16 cellular contexts compared by ENCODE assay signal in genomic region chr2:69674301-69674640, GRCh38. TPM values are rescaled to one million over a fixed set of nuclear protein-coding genes. Genes with fewer than 3 reads are reported as not detected.
DNase-seq lines count a peak whose midpoint lies in the region; ATAC-seq, FAIRE-seq and TF ChIP-seq lines count a peak whose summit lies in the region.
"Had no signal": no experiment of that assay in that cellular context is flagged by ENCODE, and none has a peak within 500 bp of the region (broad histone marks: within the 10 kb centered on the region; RNA-seq: fewer than 3 reads in every experiment).

No MANE protein-coding gene starts in this region.

- H4K20me1 ChIP-seq in HepG2 (ENCODE audit: insufficient read depth, low read length), result no peaks in the 10 kb centered on the region

- DNase-seq in HepG2 (ENCODE audit: low spot score), result no peak
- DNase-seq in heart left ventricle, result peak in 1 of 5 donors; percentile 41
- peak in 3 of 6 donors; percentile 62 to 75 (median 66) for DNase-seq in pancreas
- DNase-seq in 8988T, result no peak
- DNase-seq in dermis blood vessel endothelial cell, result no peak
- DNase-seq: activated effector memory CD4-positive, alpha-beta T cell treated with Interleukin-2 at 50 U/mL for 16 hours; Caco-2; NCI-H1092 treated with DMSO at 0.1 percent for 48 hours; NCI-H774; stimulated activated naive CD4-positive, alpha-beta T cell treated with Interleukin-2 at 50 U/mL for 16 hours had no signal

- H3K79me2 ChIP-seq in HepG2 (ENCODE audit: insufficient read depth, low read length), result no peaks in the 10 kb centered on the region

- TF ChIP-seq CTCF in liver (IDR thresholded peaks at IDR 0.05; ENCODE audit: low read depth, low read length, missing input control) (no peak), HepG2 (CRISPR knock-in tag; IDR thresholded peaks at IDR 0.05) (no peak), heart left ventricle (IDR thresholded peaks at IDR 0.05) (no peak), pancreas (IDR thresholded peaks at IDR 0.05) (no peak)

- POLR2A ChIA-PET in HepG2 (lab: Yijun Ruan, JAX), result no interaction called here

- no peak for TF ChIP-seq EP300 in HepG2 (IDR thresholded peaks at IDR 0.05; ENCODE audit: low read depth in 2 of 2, low read length in 2 of 2)
- TF ChIP-seq EP300 in HepG2 (CRISPR knock-in tag; IDR thresholded peaks at IDR 0.05; ENCODE audit: borderline replicate concordance), result no peak

- H3K27ac ChIP-seq in liver (ENCODE audit: low read depth in 1 of 2, low read length in 2 of 2) (peak overlapping the region; percentile 17 to 26), HepG2 (ENCODE audit: extremely low read length, insufficient read depth, low read length) (no peak overlapping the region), heart left ventricle (peak overlapping the region; percentile 52 to 95 (median 84)), pancreas (peak overlapping the region; percentile 84 to 95 (median 90))
- H3K27ac ChIP-seq: epithelial cell of prostate had no signal

- FAIRE-seq in HepG2 (lab: Jason Lieb, UNC) (no peak), pancreas (lab: Jason Lieb, UNC) (no peak)

- no peak for TF ChIP-seq RAD21 in liver (IDR thresholded peaks at IDR 0.05)
- TF ChIP-seq RAD21 in HepG2 (CRISPR knock-in tag; IDR thresholded peaks at IDR 0.05), result no peak

- H3K9ac ChIP-seq in liver (ENCODE audit: low read depth in 1 of 2, low read length in 2 of 2), result peak overlapping the region in 1 of 2 donors; percentile 4
- H3K9ac ChIP-seq in HepG2 (ENCODE audit: insufficient read depth, low read depth, low read length), result no peak overlapping the region

- H3K4me2 ChIP-seq in HepG2 (ENCODE audit: low read depth, low read length), result no peak overlapping the region
- H3K4me2 ChIP-seq: GM23338 had no signal

- H3K9me3 ChIP-seq in liver (ENCODE audit: control insufficient read depth in 4 of 4, low read length in 3 of 4) (no peaks in the 10 kb centered on the region), HepG2 (ENCODE audit: low read length) (no peaks in the 10 kb centered on the region), heart left ventricle (peaks cover 0 to 12% (median 0%) of the 10 kb centered on the region in 12 donors), pancreas (no peaks in the 10 kb centered on the region)

- no peaks in the 10 kb centered on the region for H3K27me3 ChIP-seq in liver (ENCODE audit: control insufficient read depth in 4 of 4, insufficient read depth in 4 of 4, low read length in 3 of 4)
- no peaks in the 10 kb centered on the region for H3K27me3 ChIP-seq in HepG2 (ENCODE audit: control insufficient read depth in 1 of 2, insufficient read depth in 2 of 2, low read length in 2 of 2)
- no peaks in the 10 kb centered on the region for H3K27me3 ChIP-seq in heart left ventricle
- H3K27me3 ChIP-seq in pancreas, result no peaks in the 10 kb centered on the region

- peak overlapping the region in 1 of 3 donors; percentile 5 for H3K4me3 ChIP-seq in liver (ENCODE audit: low read depth in 1 of 3, low read length in 3 of 3)
- H3K4me3 ChIP-seq in HepG2 (replicated peaks in 1 of 3; ENCODE audit: insufficient read depth in 1 of 3, low read depth in 2 of 3, low read length in 3 of 3), result no peak overlapping the region
- peak overlapping the region in 10 of 12 donors; percentile 24 to 57 (median 48) for H3K4me3 ChIP-seq in heart left ventricle
- peak overlapping the region in 3 of 4 donors; percentile 19 to 42 (median 31) for H3K4me3 ChIP-seq in pancreas
- H3K4me3 ChIP-seq: GM23338 had no signal

- 29% methylated on average over 2 of the region's 2 CpGs for WGBS in liver
- WGBS in HepG2 (ENCODE audit: low lambda C conversion rate), result 74% methylated on average over 2 of the region's 2 CpGs
- WGBS in heart left ventricle, 4 donors, result 33 to 46% (median 41%) methylated on average over 2 of the region's 2 CpGs
- 4 to 12% methylated on average over 2 of the region's 2 CpGs for WGBS in pancreas, 2 donors

- intact Hi-C loops in HepG2 (cut with micrococcal nuclease; ENCODE audit: unreplicated experiment) (no loop called here), heart left ventricle (cut with DNase I) (no loop called here), pancreas (cut with DNase I) (no loop called here)

- H3K36me3 ChIP-seq in liver (ENCODE audit: control insufficient read depth in 4 of 4, insufficient read depth in 3 of 4, low read depth in 1 of 4, low read length in 3 of 4) (no peaks in the 10 kb centered on the region), HepG2 (replicated peaks in 1 of 2; ENCODE audit: control insufficient read depth in 1 of 2, insufficient read depth in 2 of 2, low read length in 2 of 2) (no peaks in the 10 kb centered on the region), heart left ventricle (no peaks in the 10 kb centered on the region), pancreas (no peaks in the 10 kb centered on the region)

- no TSS peak for BruUV-seq in HepG2 (replicated peaks; lab: Mats Ljungman, UMichigan)

- CTCF ChIA-PET in HepG2 (lab: Yijun Ruan, JAX; ENCODE audit: low intra/inter-chr PET ratio, low total read pairs), result no interaction called here

- in situ Hi-C loops in HepG2 (cut with HindIII; ENCODE audit: extremely low pct_ligation_motif_present, low pct_unique_long_range_greater_than_20kb), result no loop called here

- no peak for TF ChIP-seq POLR2A in HepG2 (IDR thresholded peaks at IDR 0.05; ENCODE audit: insufficient read depth in 1 of 2, low read depth in 2 of 2, low read length in 2 of 2)
- TF ChIP-seq POLR2A in heart left ventricle (IDR thresholded peaks at IDR 0.05), result no peak

- H3K4me1 ChIP-seq in liver (ENCODE audit: control insufficient read depth in 4 of 4, insufficient read depth in 4 of 4, low read length in 3 of 4), result peaks cover 0 to 9% (median 2%) of the 10 kb centered on the region in 4 donors
- peaks cover 20% of the 10 kb centered on the region for H3K4me1 ChIP-seq in HepG2 (ENCODE audit: insufficient read depth, low read length)
- peaks cover 0 to 30% (median 0%) of the 10 kb centered on the region in 12 donors for H3K4me1 ChIP-seq in heart left ventricle
- peaks cover 13 to 26% (median 26%) of the 10 kb centered on the region in 3 donors for H3K4me1 ChIP-seq in pancreas

- H2AFZ ChIP-seq in HepG2 (ENCODE audit: low read length), result no peak overlapping the region
- H2AFZ ChIP-seq: GM23338 had no signal

- ATAC-seq in HepG2 (no peak), heart left ventricle (peak; percentile 79 to 84 (median 84)), pancreas (peak; percentile 88 to 95 (median 92)), GM21390 (IDR thresholded peaks at IDR 0.05; ENCODE audit: unreplicated experiment) (no peak), HG02642 (IDR thresholded peaks at IDR 0.05; ENCODE audit: poor library complexity, unreplicated experiment) (no peak)
- ATAC-seq: GM23338, WTC11 had no signal

TF ChIP-seq in HepG2, 621 proteins besides CTCF, POLR2A, EP300 and RAD21 (continues in another document):
- TF ChIP-seq, protein P1, sequence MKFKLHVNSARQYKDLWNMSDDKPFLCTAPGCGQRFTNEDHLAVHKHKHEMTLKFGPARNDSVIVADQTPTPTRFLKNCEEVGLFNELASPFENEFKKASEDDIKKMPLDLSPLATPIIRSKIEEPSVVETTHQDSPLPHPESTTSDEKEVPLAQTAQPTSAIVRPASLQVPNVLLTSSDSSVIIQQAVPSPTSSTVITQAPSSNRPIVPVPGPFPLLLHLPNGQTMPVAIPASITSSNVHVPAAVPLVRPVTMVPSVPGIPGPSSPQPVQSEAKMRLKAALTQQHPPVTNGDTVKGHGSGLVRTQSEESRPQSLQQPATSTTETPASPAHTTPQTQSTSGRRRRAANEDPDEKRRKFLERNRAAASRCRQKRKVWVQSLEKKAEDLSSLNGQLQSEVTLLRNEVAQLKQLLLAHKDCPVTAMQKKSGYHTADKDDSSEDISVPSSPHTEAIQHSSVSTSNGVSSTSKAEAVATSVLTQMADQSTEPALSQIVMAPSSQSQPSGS (CRISPR knock-in tag; IDR thresholded peaks at IDR 0.05), result no peak
- TF ChIP-seq BORCS8-MEF2B (CRISPR knock-in tag; IDR thresholded peaks at IDR 0.05) (no peak), ZNF713 (CRISPR knock-in tag; IDR thresholded peaks at IDR 0.05) (no peak), TEAD2 (CRISPR knock-in tag; IDR thresholded peaks at IDR 0.05) (no peak), ZNF33A (CRISPR knock-in tag; IDR thresholded peaks at IDR 0.05; ENCODE audit: borderline replicate concordance) (no peak)

RNA-seq across cellular contexts. Expression of gene AAK1, which starts 30.7 kb away (rescaled TPM):
- 10 to 100 TPM in 1 of 2 donors, 1 to 10 TPM in 1; 8.8 to 13.7 TPM for total RNA-seq in liver
- 10 to 100 TPM in 1 of 2 donors, 1 to 10 TPM in 1; 3.9 to 14.3 TPM for polyA plus RNA-seq in liver
- total RNA-seq in HepG2 (2016; rRNA removed; fragmentation: Illumina TruSeq; extraction: Trizol), result 10.3 and 15.2 TPM in 2 replicates
- total RNA-seq in HepG2 (2016; cell fraction: cytosol; rRNA removed; fragmentation: Illumina TruSeq; extraction: Trizol; ENCODE audit: low read depth), result 2.4 and 3.1 TPM in 2 replicates
- 9.4 and 12.9 TPM in 2 replicates for total RNA-seq in HepG2 (2016; cell fraction: insoluble cytoplasmic fraction; rRNA removed; fragmentation: Illumina TruSeq; extraction: Trizol)
- total RNA-seq in HepG2 (2016; cell fraction: membrane; rRNA removed; fragmentation: Illumina TruSeq; extraction: Trizol), result 7.2 and 7.6 TPM in 2 replicates
- total RNA-seq in HepG2 (2016; cell fraction: nucleus; rRNA removed; fragmentation: Illumina TruSeq; extraction: Trizol), result 20.2 and 27.8 TPM in 2 replicates
- polyA plus RNA-seq in HepG2 (2011; rRNA removed), result 9.4 and 9.8 TPM in 2 replicates
- polyA plus RNA-seq in HepG2 (2011; cell fraction: cytosol; rRNA removed), result 4.3 and 6.0 TPM in 2 replicates
- 13.6 and 15.8 TPM in 2 replicates for polyA plus RNA-seq in HepG2 (2011; cell fraction: nucleus; rRNA removed)
- polyA plus RNA-seq in HepG2 (2012), result 7.2 and 9.5 TPM in 2 replicates
- 0.59 and 1.3 TPM in 2 replicates for polyA plus RNA-seq in HepG2 (2016; cell fraction: cytosol; fragmentation: Illumina TruSeq; extraction: Trizol; ENCODE audit: low read depth)
- 7.3 and 8.6 TPM in 2 replicates for polyA plus RNA-seq in HepG2 (2016; cell fraction: insoluble cytoplasmic fraction; fragmentation: Illumina TruSeq; extraction: Trizol; ENCODE audit: low read depth)
- 1.5 and 1.9 TPM in 2 replicates for polyA plus RNA-seq in HepG2 (2016; cell fraction: membrane; fragmentation: Illumina TruSeq; extraction: Trizol; ENCODE audit: low read depth)
- polyA plus RNA-seq in HepG2 (2016; cell fraction: nucleus; fragmentation: Illumina TruSeq; extraction: Trizol; ENCODE audit: insufficient read depth, low read depth), result 14.2 and 15.4 TPM in 2 replicates
- polyA minus RNA-seq in HepG2 (2011; rRNA and poly(A)+ RNA removed; ENCODE audit: low replicate concordance), result 8.6 and 11.3 TPM in 2 replicates
- polyA minus RNA-seq in HepG2 (2011; cell fraction: cytosol; rRNA and poly(A)+ RNA removed), result 17.2 and 18.3 TPM in 2 replicates
- polyA minus RNA-seq in HepG2 (2011; cell fraction: nucleus; rRNA and poly(A)+ RNA removed), result 41.1 and 50.6 TPM in 2 replicates
- total RNA-seq in heart left ventricle, result 100 to 1,000 TPM in 7 of 9 donors, 10 to 100 TPM in 2; 68.7 to 167 (median 131) TPM
- polyA plus RNA-seq in heart left ventricle, result 10 to 100 TPM; 34.4 to 34.9 TPM
- 10 to 100 TPM; 26.3 to 45.1 (median 35.5) TPM for total RNA-seq in pancreas
- 10 to 100 TPM; 20.6 to 27.8 TPM for polyA plus RNA-seq in pancreas
- 23.8 and 48.8 TPM in 2 replicates for total RNA-seq in dermis blood vessel endothelial cell

Comparison
In these comparisons a context has a peak if more than half of its experiments do, and no peak if none do; other contexts are left out.
1. H3K4me3 ChIP-seq: peak in heart left ventricle (10 of 12) and pancreas (3 of 4); none in HepG2 (0 of 3).
2. ATAC-seq: peak in heart left ventricle (4 of 4) and pancreas (4 of 4); none in HepG2 (single experiment), GM21390 (single experiment) and HG02642 (single experiment).